In genomic region chr4:123806057-123806456, GRCh38 we compare ENCODE assay signal across 19 cellular contexts.
"Had no signal": no experiment of that assay in that cellular context is flagged by ENCODE, and none has a peak within 500 bp of the region (broad histone marks: within the 10 kb centered on the region; RNA-seq: fewer than 3 reads in every experiment).

No MANE protein-coding gene starts in this region.

- H3K36me3 ChIP-seq: vagina had no signal

- H3K27ac ChIP-seq: body of pancreas, dorsolateral prefrontal cortex, epithelial cell of prostate, vagina had no signal

- H3K4me3 ChIP-seq: body of pancreas, dorsolateral prefrontal cortex, vagina had no signal

- ATAC-seq: activated CD8-positive, alpha-beta memory T cell treated with anti-CD3 and anti-CD28 coated beads, Interleukin-2, amount 10 ng/mL, durations not matched to agents 7 days and 5 days; body of pancreas; natural killer cell treated with Interleukin-12 subunit alpha and Interleukin-12 subunit beta and Interleukin-15 and Interleukin-18, amount 100 ng/mL, for 72 hours; stimulated activated naive CD8-positive, alpha-beta T cell treated with anti-CD3 and anti-CD28 coated beads, Interleukin-15, amount 100 ng/mL, for 72 hours had no signal

- DNase-seq: activated B cell treated with CpG ODN at 0.5 μM for 24 hours; activated CD4-positive, alpha-beta memory T cell treated with anti-CD3 and anti-CD28 coated beads, Interleukin-2, amount 10 ng/mL, durations not matched to agents 7 days and 5 days; activated CD4-positive, alpha-beta T cell treated with anti-CD3 and anti-CD28 coated beads for 4 hours; activated CD8-positive, alpha-beta memory T cell treated with anti-CD3 and anti-CD28 coated beads, Interleukin-2, amount 10 ng/mL, durations not matched to agents 7 days and 5 days; activated naive CD8-positive, alpha-beta T cell treated with anti-CD3 and anti-CD28 coated beads for 36 hours; amygdala; body of pancreas; caudate nucleus; dorsolateral prefrontal cortex; mesendoderm; small intestine; stimulated activated CD4-positive, alpha-beta T cell treated with anti-CD3 and anti-CD28 coated beads, Interleukin-4, amount 100 ng/mL, for 1 hour; stimulated activated naive CD8-positive, alpha-beta T cell treated with anti-CD3 and anti-CD28 coated beads, Interleukin-15, amount 100 ng/mL, for 72 hours; trophoblast cell had no signal

- FAIRE-seq: small intestine had no signal

- H3K9me3 ChIP-seq: body of pancreas, vagina had no signal

- H3K4me1 ChIP-seq: body of pancreas, vagina had no signal

- H3K36me3 Mint-ChIP-seq: activated CD8-positive, alpha-beta memory T cell treated with anti-CD3 and anti-CD28 coated beads, Interleukin-2, amount 10 ng/mL, durations not matched to agents 7 days and 5 days; activated naive CD8-positive, alpha-beta T cell treated with anti-CD3 and anti-CD28 coated beads for 36 hours; natural killer cell treated with Interleukin-12 subunit alpha and Interleukin-12 subunit beta and Interleukin-15 and Interleukin-18, amount 100 ng/mL, for 72 hours had no signal

- H3K9me3 Mint-ChIP-seq: activated B cell treated with CpG ODN at 0.5 μM for 24 hours; activated CD4-positive, alpha-beta memory T cell treated with anti-CD3 and anti-CD28 coated beads, Interleukin-2, amount 10 ng/mL, durations not matched to agents 7 days and 5 days; activated naive CD8-positive, alpha-beta T cell treated with anti-CD3 and anti-CD28 coated beads for 36 hours; natural killer cell treated with Interleukin-12 subunit alpha and Interleukin-12 subunit beta and Interleukin-15 and Interleukin-18, amount 100 ng/mL, for 72 hours; stimulated activated naive CD8-positive, alpha-beta T cell treated with anti-CD3 and anti-CD28 coated beads, Interleukin-15, amount 100 ng/mL, for 72 hours; T-helper 2 cell treated with Interferon-gamma antibody and Interleukin-4, amounts not matched to agents 5 μg/mL and 100 μg/mL, for 36 hours had no signal

- H3K4me3 Mint-ChIP-seq: activated B cell treated with CpG ODN at 0.5 μM for 24 hours; activated CD4-positive, alpha-beta memory T cell treated with anti-CD3 and anti-CD28 coated beads, Interleukin-2, amount 10 ng/mL, durations not matched to agents 7 days and 5 days; activated CD8-positive, alpha-beta memory T cell treated with anti-CD3 and anti-CD28 coated beads, Interleukin-2, amount 10 ng/mL, durations not matched to agents 7 days and 5 days; activated naive CD8-positive, alpha-beta T cell treated with anti-CD3 and anti-CD28 coated beads for 36 hours; natural killer cell treated with Interleukin-12 subunit alpha and Interleukin-12 subunit beta and Interleukin-15 and Interleukin-18, amount 100 ng/mL, for 72 hours; stimulated activated naive CD8-positive, alpha-beta T cell treated with anti-CD3 and anti-CD28 coated beads, Interleukin-15, amount 100 ng/mL, for 72 hours; T-helper 2 cell treated with Interferon-gamma antibody and Interleukin-4, amounts not matched to agents 5 μg/mL and 100 μg/mL, for 36 hours had no signal

- H3K27me3 Mint-ChIP-seq: activated CD4-positive, alpha-beta memory T cell treated with anti-CD3 and anti-CD28 coated beads, Interleukin-2, amount 10 ng/mL, durations not matched to agents 7 days and 5 days; progenitor cell of endocrine pancreas had no signal

- H3K27ac Mint-ChIP-seq: activated B cell treated with CpG ODN at 0.5 μM for 24 hours; activated CD4-positive, alpha-beta memory T cell treated with anti-CD3 and anti-CD28 coated beads, Interleukin-2, amount 10 ng/mL, durations not matched to agents 7 days and 5 days; activated CD8-positive, alpha-beta memory T cell treated with anti-CD3 and anti-CD28 coated beads, Interleukin-2, amount 10 ng/mL, durations not matched to agents 7 days and 5 days; activated naive CD8-positive, alpha-beta T cell treated with anti-CD3 and anti-CD28 coated beads for 36 hours; natural killer cell treated with Interleukin-12 subunit alpha and Interleukin-12 subunit beta and Interleukin-15 and Interleukin-18, amount 100 ng/mL, for 72 hours; progenitor cell of endocrine pancreas; stimulated activated naive CD8-positive, alpha-beta T cell treated with anti-CD3 and anti-CD28 coated beads, Interleukin-15, amount 100 ng/mL, for 72 hours; T-helper 2 cell treated with Interferon-gamma antibody and Interleukin-4, amounts not matched to agents 5 μg/mL and 100 μg/mL, for 36 hours had no signal

- H3K4me1 Mint-ChIP-seq: activated CD4-positive, alpha-beta memory T cell treated with anti-CD3 and anti-CD28 coated beads, Interleukin-2, amount 10 ng/mL, durations not matched to agents 7 days and 5 days; activated CD8-positive, alpha-beta memory T cell treated with anti-CD3 and anti-CD28 coated beads, Interleukin-2, amount 10 ng/mL, durations not matched to agents 7 days and 5 days; activated naive CD8-positive, alpha-beta T cell treated with anti-CD3 and anti-CD28 coated beads for 36 hours; stimulated activated naive CD8-positive, alpha-beta T cell treated with anti-CD3 and anti-CD28 coated beads, Interleukin-15, amount 100 ng/mL, for 72 hours had no signal

- H3K27me3 ChIP-seq: body of pancreas, dorsolateral prefrontal cortex, vagina had no signal
